In genomic region chr14:94646481-94646880, GRCh38 we compare ENCODE assay signal across 1 cellular context.
TF ChIP-seq lines count a peak whose summit lies in the region.

No MANE protein-coding gene starts in this region.

TF ChIP-seq in endothelial cell of umbilical vein, 7 proteins besides CTCF, POLR2A, EP300 and RAD21:
- TF ChIP-seq POLR2AphosphoS5 (IDR thresholded peaks at IDR 0.05; ENCODE audit: insufficient read depth, low read depth, low read length) (no peak), FOS (IDR thresholded peaks at IDR 0.05; ENCODE audit: borderline replicate concordance, insufficient read depth, low read length) (peak; percentile 60), JUN (IDR thresholded peaks at IDR 0.05; ENCODE audit: borderline replicate concordance, insufficient read depth, insufficient read length, low read depth) (no peak)
